18 cellular contexts compared by ENCODE assay signal in genomic region chr11:18332891-18333290, GRCh38. TPM values are rescaled to one million over a fixed set of nuclear protein-coding genes. Genes with fewer than 3 reads are reported as not detected.
A peak's percentile ranks its signal among the peaks of the same experiment; 100 is the strongest.
DNase-seq lines count a peak whose midpoint lies in the region; ATAC-seq and TF ChIP-seq lines count a peak whose summit lies in the region.
"Had no signal": no experiment of that assay in that cellular context is flagged by ENCODE, and none has a peak within 500 bp of the region (broad histone marks: within the 10 kb centered on the region; RNA-seq: fewer than 3 reads in every experiment).

No MANE protein-coding gene starts in this region.

- no peak overlapping the region for H3K4me3 Mint-ChIP-seq in activated CD4-positive, alpha-beta memory T cell treated with anti-CD3 and anti-CD28 coated beads, Interleukin-2, amount 10 ng/mL, durations not matched to agents 7 days and 5 days
- no peak overlapping the region for H3K4me3 Mint-ChIP-seq in activated CD4-positive, alpha-beta memory T cell treated with anti-CD3 and anti-CD28 coated beads for 36 hours
- H3K4me3 Mint-ChIP-seq in CD4-positive, alpha-beta memory T cell = peak overlapping the region; percentile 57 to 89 (median 76)
- H3K4me3 Mint-ChIP-seq in activated B cell treated with CpG ODN at 0.5 μM for 24 hours = no peak overlapping the region
- H3K4me3 Mint-ChIP-seq in immature natural killer cell = peak overlapping the region in 3 of 5 donors; percentile 7 to 38 (median 19)

- peaks cover 61% of the 10 kb centered on the region for H3K4me1 Mint-ChIP-seq in activated CD4-positive, alpha-beta memory T cell treated with anti-CD3 and anti-CD28 coated beads, Interleukin-2, amount 10 ng/mL, durations not matched to agents 7 days and 5 days
- H3K4me1 Mint-ChIP-seq in activated CD4-positive, alpha-beta memory T cell treated with anti-CD3 and anti-CD28 coated beads for 36 hours (ENCODE audit: low read depth) = peaks cover 51% of the 10 kb centered on the region
- H3K4me1 Mint-ChIP-seq in CD4-positive, alpha-beta memory T cell = peaks cover 43 to 69% (median 60%) of the 10 kb centered on the region in 4 donors
- H3K4me1 Mint-ChIP-seq in activated B cell treated with CpG ODN at 0.5 μM for 24 hours (peaks cover 42% of the 10 kb centered on the region), immature natural killer cell (peaks cover 24 to 59% of the 10 kb centered on the region in 2 donors)

- 95% methylated on average over 3 of the region's 3 CpGs for WGBS in prostate gland

- H3K4me1 ChIP-seq in CD4-positive, alpha-beta memory T cell (ENCODE audit: insufficient read depth, low read length) = peaks cover 65% of the 10 kb centered on the region
- no peaks in the 10 kb centered on the region for H3K4me1 ChIP-seq in prostate gland (replicated peaks)
- H3K4me1 ChIP-seq: breast epithelium, colonic mucosa had no signal

- no peaks in the 10 kb centered on the region for H3K9me3 ChIP-seq in CD4-positive, alpha-beta memory T cell (ENCODE audit: control insufficient read depth in 1 of 2, low read length in 2 of 2)
- no peaks in the 10 kb centered on the region for H3K9me3 ChIP-seq in prostate gland
- H3K9me3 ChIP-seq: A549, breast epithelium, colonic mucosa, esophagus squamous epithelium, ovary, testis had no signal

- no peak for DNase-seq in activated CD4-positive, alpha-beta memory T cell treated with anti-CD3 and anti-CD28 coated beads, Interleukin-2, amount 10 ng/mL, durations not matched to agents 7 days and 5 days
- no peak for DNase-seq in activated CD4-positive, alpha-beta memory T cell treated with anti-CD3 and anti-CD28 coated beads for 36 hours
- peak; percentile 44 to 70 (median 48) for DNase-seq in CD4-positive, alpha-beta memory T cell
- DNase-seq in activated B cell treated with CpG ODN at 0.5 μM for 24 hours (no peak), immature natural killer cell (peak; percentile 3 to 26 (median 12)), prostate gland (ENCODE audit: low spot score) (no peak), NCI-H1092 treated with DMSO at 0.1 percent for 48 hours (lab: John Stamatoyannopoulos, UW) (no peak), left lobe of liver (ENCODE audit: low spot score) (no peak)
- DNase-seq: colonic mucosa; esophagus squamous epithelium; NCI-H1694 treated with DMSO at 0.1 percent for 48 hours; NCI-H2171 treated with DMSO at 0.1 percent for 48 hours; NCI-H524 treated with DMSO at 0.1 percent for 48 hours; NK-92 treated with Interleukin-12 subunit alpha and Interleukin-12 subunit beta, amount 100 ng/mL, for 24 hours; ovary; testis had no signal

- no peaks in the 10 kb centered on the region for H3K27me3 ChIP-seq in CD4-positive, alpha-beta memory T cell (ENCODE audit: insufficient read depth, low read length)
- H3K27me3 ChIP-seq in prostate gland (replicated peaks; ENCODE audit: insufficient read depth) = no peaks in the 10 kb centered on the region
- H3K27me3 ChIP-seq: breast epithelium, colonic mucosa, esophagus squamous epithelium, ovary, testis had no signal

- peaks cover 32% of the 10 kb centered on the region for H3K36me3 ChIP-seq in CD4-positive, alpha-beta memory T cell (ENCODE audit: insufficient read depth, low read length)
- H3K36me3 ChIP-seq in prostate gland = peaks cover 3 to 5% of the 10 kb centered on the region in 2 donors
- H3K36me3 ChIP-seq: breast epithelium, ovary had no signal

- no peaks in the 10 kb centered on the region for H3K9me3 Mint-ChIP-seq in activated CD4-positive, alpha-beta memory T cell treated with anti-CD3 and anti-CD28 coated beads, Interleukin-2, amount 10 ng/mL, durations not matched to agents 7 days and 5 days
- H3K9me3 Mint-ChIP-seq in activated CD4-positive, alpha-beta memory T cell treated with anti-CD3 and anti-CD28 coated beads for 36 hours = no peaks in the 10 kb centered on the region
- H3K9me3 Mint-ChIP-seq in CD4-positive, alpha-beta memory T cell = no peaks in the 10 kb centered on the region
- no peaks in the 10 kb centered on the region for H3K9me3 Mint-ChIP-seq in activated B cell treated with CpG ODN at 0.5 μM for 24 hours
- no peaks in the 10 kb centered on the region for H3K9me3 Mint-ChIP-seq in immature natural killer cell

- no peaks in the 10 kb centered on the region for H3K27me3 Mint-ChIP-seq in activated CD4-positive, alpha-beta memory T cell treated with anti-CD3 and anti-CD28 coated beads, Interleukin-2, amount 10 ng/mL, durations not matched to agents 7 days and 5 days
- H3K27me3 Mint-ChIP-seq in activated CD4-positive, alpha-beta memory T cell treated with anti-CD3 and anti-CD28 coated beads for 36 hours = no peaks in the 10 kb centered on the region
- no peaks in the 10 kb centered on the region for H3K27me3 Mint-ChIP-seq in CD4-positive, alpha-beta memory T cell
- H3K27me3 Mint-ChIP-seq in activated B cell treated with CpG ODN at 0.5 μM for 24 hours (no peaks in the 10 kb centered on the region), immature natural killer cell (ENCODE audit: low read depth in 3 of 3) (no peaks in the 10 kb centered on the region)

- POLR2A ChIA-PET in activated CD4-positive, alpha-beta memory T cell treated with anti-CD3 and anti-CD28 coated beads, Interleukin-2, amount 10 ng/mL, durations not matched to agents 7 days and 5 days (lab: Charles Lee) = interaction anchor here (1.3 to 3.7 kb wide), 3 partner anchors 11 to 89 kb away, joined by 3 to 30 read pairs (median 16); partner anchors contain the start of genes GTF2H1, HPS5 and LDHA
- POLR2A ChIA-PET in activated CD4-positive, alpha-beta memory T cell treated with anti-CD3 and anti-CD28 coated beads for 36 hours (lab: Charles Lee) = no interaction called here
- POLR2A ChIA-PET in CD4-positive, alpha-beta memory T cell (lab: Charles Lee; ENCODE audit: partially characterized antibody) = interaction anchor here (1.6 to 3.8 kb wide), 3 partner anchors 11 to 62 kb away, joined by 12 to 33 read pairs (median 12); partner anchors contain the start of genes GTF2H1, HPS5 and LDHA
- POLR2A ChIA-PET in activated B cell treated with CpG ODN at 0.5 μM for 24 hours (lab: Charles Lee) = interaction anchor here (1.6 to 2.2 kb wide), 2 partner anchors 11 to 62 kb away, joined by 12 to 15 read pairs; partner anchors contain the start of genes GTF2H1, HPS5 and LDHA

- H3K27ac ChIP-seq in CD4-positive, alpha-beta memory T cell (ENCODE audit: low read depth, low read length) = peak overlapping the region; percentile 48
- no peak overlapping the region for H3K27ac ChIP-seq in prostate gland
- H3K27ac ChIP-seq: breast epithelium, colonic mucosa, esophagus squamous epithelium, ovary had no signal

- H3K36me3 Mint-ChIP-seq in activated CD4-positive, alpha-beta memory T cell treated with anti-CD3 and anti-CD28 coated beads, Interleukin-2, amount 10 ng/mL, durations not matched to agents 7 days and 5 days (ENCODE audit: low read depth) = peaks cover 66% of the 10 kb centered on the region
- H3K36me3 Mint-ChIP-seq in activated CD4-positive, alpha-beta memory T cell treated with anti-CD3 and anti-CD28 coated beads for 36 hours = peaks cover 50% of the 10 kb centered on the region
- peaks cover 37 to 49% of the 10 kb centered on the region in 2 donors for H3K36me3 Mint-ChIP-seq in CD4-positive, alpha-beta memory T cell
- H3K36me3 Mint-ChIP-seq in activated B cell treated with CpG ODN at 0.5 μM for 24 hours (ENCODE audit: low read depth) (peaks cover 73% of the 10 kb centered on the region), immature natural killer cell (peaks cover 15 to 31% (median 27%) of the 10 kb centered on the region in 3 donors)

- no peak overlapping the region for H3K4me3 ChIP-seq in CD4-positive, alpha-beta memory T cell (ENCODE audit: low read length in 2 of 2)
- no peak overlapping the region for H3K4me3 ChIP-seq in prostate gland
- H3K4me3 ChIP-seq: A549, breast epithelium, colonic mucosa, esophagus squamous epithelium, ovary, testis had no signal

- ATAC-seq in activated B cell treated with CpG ODN at 0.5 μM for 24 hours (ENCODE audit: low read depth) (no peak), left lobe of liver (no peak)
- ATAC-seq: A549 had no signal

- TF ChIP-seq POLR2A in prostate gland (IDR thresholded peaks at IDR 0.05) = no peak

- intact Hi-C loops in activated CD4-positive, alpha-beta memory T cell treated with anti-CD3 and anti-CD28 coated beads for 36 hours (cut with micrococcal nuclease) = loop anchor here (1.0 kb wide), 1 partner anchor 11 kb away; the partner anchor contains the start of genes GTF2H1 and HPS5
- intact Hi-C loops in CD4-positive, alpha-beta memory T cell (cut with micrococcal nuclease) = loop anchor here (1.0 kb wide), 1 partner anchor 11 kb away; the partner anchor contains the start of genes GTF2H1 and HPS5
- intact Hi-C loops in activated B cell treated with CpG ODN at 0.5 μM for 24 hours (cut with micrococcal nuclease) = loop anchor here (1.0 kb wide), 1 partner anchor 22 kb away; no protein-coding TSS in a partner anchor
- intact Hi-C loops in prostate gland (cut with DNase I) = no loop called here

- CTCF ChIA-PET in activated CD4-positive, alpha-beta memory T cell treated with anti-CD3 and anti-CD28 coated beads, Interleukin-2, amount 10 ng/mL, durations not matched to agents 7 days and 5 days (lab: Charles Lee) = interaction anchor here (1.5 kb wide), 1 partner anchor 89 kb away, joined by 3 read pairs; no protein-coding TSS in a partner anchor
- CTCF ChIA-PET in activated CD4-positive, alpha-beta memory T cell treated with anti-CD3 and anti-CD28 coated beads for 36 hours (lab: Charles Lee) = interaction anchor here (1.9 kb wide), 1 partner anchor 89 kb away, joined by 10 read pairs; no protein-coding TSS in a partner anchor
- CTCF ChIA-PET in CD4-positive, alpha-beta memory T cell (lab: Charles Lee; ENCODE audit: partially characterized antibody) = no interaction called here
- CTCF ChIA-PET in activated B cell treated with CpG ODN at 0.5 μM for 24 hours (lab: Charles Lee) = no interaction called here

- peak overlapping the region; percentile 54 for H3K27ac Mint-ChIP-seq in activated CD4-positive, alpha-beta memory T cell treated with anti-CD3 and anti-CD28 coated beads, Interleukin-2, amount 10 ng/mL, durations not matched to agents 7 days and 5 days
- no peak overlapping the region for H3K27ac Mint-ChIP-seq in activated CD4-positive, alpha-beta memory T cell treated with anti-CD3 and anti-CD28 coated beads for 36 hours
- peak overlapping the region; percentile 92 to 96 (median 94) for H3K27ac Mint-ChIP-seq in CD4-positive, alpha-beta memory T cell
- H3K27ac Mint-ChIP-seq in activated B cell treated with CpG ODN at 0.5 μM for 24 hours (peak overlapping the region; percentile 56), immature natural killer cell (peak overlapping the region; percentile 56 to 85 (median 74))

- TF ChIP-seq CTCF in activated B cell treated with CpG ODN at 0.5 μM for 24 hours (IDR thresholded peaks at IDR 0.05) = no peak
- TF ChIP-seq CTCF in prostate gland (IDR thresholded peaks at IDR 0.05) = no peak

RNA-seq across cellular contexts. Expression of gene GTF2H1, which starts 10.5 kb away (rescaled TPM):
- 10 to 100 TPM; 47.0 to 48.2 TPM for total RNA-seq in activated CD4-positive, alpha-beta memory T cell treated with anti-CD3 and anti-CD28 coated beads, Interleukin-2, amount 10 ng/mL, durations not matched to agents 7 days and 5 days
- 10 to 100 TPM; 37.3 to 39.5 TPM for total RNA-seq in activated CD4-positive, alpha-beta memory T cell treated with anti-CD3 and anti-CD28 coated beads for 36 hours
- 10 to 100 TPM; 60.1 to 61.6 TPM for total RNA-seq in CD4-positive, alpha-beta memory T cell
- 10 to 100 TPM; 31.8 to 41.6 TPM for polyA plus RNA-seq in CD4-positive, alpha-beta memory T cell
- 60.3 and 71.5 TPM in 2 replicates for total RNA-seq in activated B cell treated with CpG ODN at 0.5 μM for 24 hours
- 10 to 100 TPM; 24.3 to 33.8 (median 27.2) TPM for polyA plus RNA-seq in immature natural killer cell
- 10 to 100 TPM; 34.8 to 89.0 TPM for total RNA-seq in prostate gland
- total RNA-seq in left lobe of liver = 11.3 TPM

RNA-seq across cellular contexts. Expression of gene HPS5, which starts 11.0 kb away (rescaled TPM):
- total RNA-seq in activated CD4-positive, alpha-beta memory T cell treated with anti-CD3 and anti-CD28 coated beads, Interleukin-2, amount 10 ng/mL, durations not matched to agents 7 days and 5 days = 10 to 100 TPM; 20.3 to 22.6 TPM
- 10 to 100 TPM; 19.9 to 20.9 TPM for total RNA-seq in activated CD4-positive, alpha-beta memory T cell treated with anti-CD3 and anti-CD28 coated beads for 36 hours
- total RNA-seq in CD4-positive, alpha-beta memory T cell = 10 to 100 TPM; 22.1 to 23.7 TPM
- 10 to 100 TPM; 14.2 to 15.1 TPM for polyA plus RNA-seq in CD4-positive, alpha-beta memory T cell
- 42.6 and 51.0 TPM in 2 replicates for total RNA-seq in activated B cell treated with CpG ODN at 0.5 μM for 24 hours
- 10 to 100 TPM; 10.4 to 15.1 (median 13.0) TPM for polyA plus RNA-seq in immature natural killer cell
- 10 to 100 TPM; 20.5 to 56.0 TPM for total RNA-seq in prostate gland
- total RNA-seq in left lobe of liver = 37.4 TPM

Comparison
In these comparisons a context has a peak if more than half of its experiments do, and no peak if none do; other contexts are left out.
1. DNase-seq: peak in CD4-positive, alpha-beta memory T cell (5 of 5) and immature natural killer cell (3 of 3); none in activated CD4-positive, alpha-beta memory T cell treated with anti-CD3 and anti-CD28 coated beads, Interleukin-2, amount 10 ng/mL, durations not matched to agents 7 days and 5 days (single experiment), activated CD4-positive, alpha-beta memory T cell treated with anti-CD3 and anti-CD28 coated beads for 36 hours (single experiment), activated B cell treated with CpG ODN at 0.5 μM for 24 hours (single experiment), prostate gland (single experiment), NCI-H1092 treated with DMSO at 0.1 percent for 48 hours (single experiment) and left lobe of liver (single experiment).
2. H3K4me3 Mint-ChIP-seq: peak in CD4-positive, alpha-beta memory T cell (8 of 8) and immature natural killer cell (3 of 5); none in activated CD4-positive, alpha-beta memory T cell treated with anti-CD3 and anti-CD28 coated beads, Interleukin-2, amount 10 ng/mL, durations not matched to agents 7 days and 5 days (single experiment), activated CD4-positive, alpha-beta memory T cell treated with anti-CD3 and anti-CD28 coated beads for 36 hours (single experiment) and activated B cell treated with CpG ODN at 0.5 μM for 24 hours (single experiment).
3. CTCF ChIA-PET loops: an anchor here in activated CD4-positive, alpha-beta memory T cell treated with anti-CD3 and anti-CD28 coated beads, Interleukin-2, amount 10 ng/mL, durations not matched to agents 7 days and 5 days (1.5 kb wide) and activated CD4-positive, alpha-beta memory T cell treated with anti-CD3 and anti-CD28 coated beads for 36 hours (1.9 kb wide); none called in CD4-positive, alpha-beta memory T cell and activated B cell treated with CpG ODN at 0.5 μM for 24 hours.